Comparison of ENCODE assay signal across 21 cellular contexts in the genomic region with DNA sequence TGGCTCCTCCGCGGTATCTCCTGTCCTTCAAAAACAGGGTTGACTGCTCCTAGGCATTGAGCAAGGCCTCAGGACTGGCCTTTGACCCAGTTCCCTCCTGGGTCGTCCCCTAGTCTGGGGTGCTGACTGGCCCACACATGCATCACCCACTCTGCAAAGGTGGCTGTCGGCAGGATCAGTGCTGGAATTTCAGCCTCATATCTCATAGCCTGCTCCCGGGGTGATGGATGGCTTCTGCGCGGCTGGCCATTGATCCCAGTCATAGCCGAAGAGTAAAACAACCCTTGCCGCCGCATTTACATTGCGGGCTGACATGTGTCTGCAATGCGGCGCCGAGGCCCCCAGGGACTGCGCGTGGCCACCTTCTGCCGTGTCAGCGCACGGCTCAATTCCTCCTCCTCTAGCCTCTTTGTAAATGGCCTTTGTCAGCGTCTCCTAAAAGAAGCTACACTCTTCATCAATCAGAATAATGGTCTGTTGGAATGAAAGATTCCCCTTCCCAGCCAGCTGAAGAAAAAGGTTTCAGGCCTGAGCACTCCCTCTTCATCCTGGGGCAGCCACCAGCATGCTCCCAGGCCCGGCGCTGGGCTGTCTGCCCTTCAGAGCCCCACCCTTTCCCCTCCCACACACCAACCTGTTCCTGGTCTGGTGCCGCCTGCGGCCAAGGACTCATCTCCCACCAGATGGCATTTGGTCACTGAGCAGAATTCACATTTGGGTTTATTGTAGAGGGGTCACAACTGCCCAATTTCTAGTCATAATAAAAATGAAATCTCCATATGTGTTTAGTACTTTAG.
"Had no signal": no experiment of that assay in that cellular context is flagged by ENCODE, and none has a peak within 500 bp of the region (broad histone marks: within the 10 kb centered on the region; RNA-seq: fewer than 3 reads in every experiment).

No MANE protein-coding gene starts in this region.

- H3K27ac ChIP-seq: coronary artery, heart right ventricle, sigmoid colon, skin epidermis, testis, tibial nerve had no signal

- H3K36me3 ChIP-seq: heart right ventricle, sigmoid colon, tibial nerve had no signal

- H3K27me3 ChIP-seq: heart right ventricle, sigmoid colon, testis, tibial nerve had no signal

- H3K4me3 ChIP-seq: coronary artery, heart right ventricle, lung, sigmoid colon, skin epidermis, testis, tibial nerve had no signal

- DNase-seq: effector CD4-positive, alpha-beta T cell; endodermal cell; erythroblast; heart right ventricle; left colon; left ventricle myocardium superior; mesendoderm; naive B cell; posterior cingulate gyrus; sigmoid colon; stimulated activated CD4-positive, alpha-beta T cell treated with anti-CD3 and anti-CD28 coated beads, Interleukin-2, amount 100 ng/mL, for 24 hours; stimulated activated CD4-positive, alpha-beta T cell treated with anti-CD3 and anti-CD28 coated beads, Interleukin-4, amount 100 ng/mL, for 4 hours; stimulated activated naive B cell treated with anti-CD40 and anti-IgM and Interleukin-4, amounts not matched to agents 10 μg/mL and 1 μg/mL and 100 μg/mL, for 72 hours; stimulated activated naive CD8-positive, alpha-beta T cell treated with anti-CD3 and anti-CD28 coated beads, Interleukin-15, amount 100 ng/mL, for 72 hours; testis had no signal

- H3K4me1 ChIP-seq: heart right ventricle, sigmoid colon, testis, tibial nerve had no signal

- H3K9me3 ChIP-seq: testis had no signal

- ATAC-seq: heart right ventricle; left colon; left ventricle myocardium superior; stimulated activated naive B cell treated with anti-CD40 and anti-IgM and Interleukin-4, amounts not matched to agents 10 μg/mL and 1 μg/mL and 100 μg/mL, for 72 hours; stimulated activated naive CD8-positive, alpha-beta T cell treated with anti-CD3 and anti-CD28 coated beads, Interleukin-15, amount 100 ng/mL, for 72 hours had no signal

- FAIRE-seq: endothelial cell of umbilical vein, frontal cortex had no signal
